Comparison of ENCODE assay signal across 21 cellular contexts in genomic region chr18:49955263-49955662, GRCh38.
"Had no signal": no experiment of that assay in that cellular context is flagged by ENCODE, and none has a peak within 500 bp of the region (broad histone marks: within the 10 kb centered on the region; RNA-seq: fewer than 3 reads in every experiment).

No MANE protein-coding gene starts in this region.

- H3K36me3 Mint-ChIP-seq: mesothelial cell of epicardium; naive thymus-derived CD4-positive, alpha-beta T cell had no signal

- H3K4me3 ChIP-seq: coronary artery, dorsolateral prefrontal cortex, esophagus muscularis mucosa, gastroesophageal sphincter, heart left ventricle, hepatocyte, left lung, lower lobe of right lung had no signal

- H2AFZ ChIP-seq: hepatocyte had no signal

- H3K4me2 ChIP-seq: hepatocyte had no signal

- H3K27ac ChIP-seq: coronary artery, dorsolateral prefrontal cortex, esophagus muscularis mucosa, foreskin keratinocyte, gastroesophageal sphincter, heart left ventricle, hepatocyte, left lung, lower lobe of right lung had no signal

- ATAC-seq: foreskin keratinocyte; gastroesophageal sphincter; heart left ventricle; left lung; left ventricle myocardium superior; lower lobe of right lung; naive thymus-derived CD4-positive, alpha-beta T cell had no signal

- H3K27ac Mint-ChIP-seq: immature natural killer cell, mesothelial cell of epicardium had no signal

- H3K9me3 ChIP-seq: esophagus muscularis mucosa, gastroesophageal sphincter, heart left ventricle, left lung, lower lobe of right lung had no signal

- DNase-seq: dermis blood vessel endothelial cell; dorsolateral prefrontal cortex; effector CD4-positive, alpha-beta T cell; effector memory CD4-positive, alpha-beta T cell; foreskin keratinocyte; heart left ventricle; hypothalamus; immature natural killer cell; islet precursor cell; kidney; kidney glomerular epithelial cell; left lung; left ventricle myocardium superior; lower lobe of right lung; mesenchymal stem cell; naive thymus-derived CD4-positive, alpha-beta T cell had no signal

- H3K79me2 ChIP-seq: hepatocyte had no signal

- H3K9me3 Mint-ChIP-seq: immature natural killer cell, mesothelial cell of epicardium had no signal

- H3K4me1 ChIP-seq: esophagus muscularis mucosa, foreskin keratinocyte, gastroesophageal sphincter, heart left ventricle, left lung, lower lobe of right lung had no signal

- H3K27me3 ChIP-seq: gastroesophageal sphincter, hepatocyte had no signal

- H3K4me3 Mint-ChIP-seq: immature natural killer cell; mesothelial cell of epicardium; naive thymus-derived CD4-positive, alpha-beta T cell had no signal

- H3K36me3 ChIP-seq: esophagus muscularis mucosa, gastroesophageal sphincter, heart left ventricle, left lung, lower lobe of right lung had no signal
